In genomic region chr11:47270331-47271271, GRCh38 we compare ENCODE assay signal across 8 cellular contexts. TPM values are rescaled to one million over a fixed set of nuclear protein-coding genes. Genes with fewer than 3 reads are reported as not detected.
A peak's percentile ranks its signal among the peaks of the same experiment; 100 is the strongest.
DNase-seq lines count a peak whose midpoint lies in the region; ATAC-seq and TF ChIP-seq lines count a peak whose summit lies in the region.

No MANE protein-coding gene starts in this region.

- H3K27ac ChIP-seq in adrenal gland (peak overlapping the region; percentile 65 to 98 (median 91)), right atrium auricular region (peak overlapping the region; percentile 89 to 97), rectal smooth muscle tissue (ENCODE audit: low read depth, low read length) (peak overlapping the region; percentile 93)

- H3K36me3 ChIP-seq in adrenal gland (replicated peaks in 1 of 2) (peaks cover 0 to 15% of the 10 kb centered on the region in 2 donors), right atrium auricular region (peaks cover 14% of the 10 kb centered on the region), rectal smooth muscle tissue (ENCODE audit: control insufficient read depth, insufficient read depth, low read length) (peaks cover 10% of the 10 kb centered on the region)

- peak; percentile 37 for DNase-seq in AG20443 (ENCODE audit: low spot score)
- DNase-seq in HCEC 1CT, result peak; percentile 57
- DNase-seq in OCI-M1 (lab: John Stamatoyannopoulos, UW), result peak; percentile 84
- DNase-seq in adrenal gland, result peak; percentile 61 to 85 (median 67)
- no peak for DNase-seq in right atrium auricular region (ENCODE audit: low spot score)
- DNase-seq in effector CD8-positive, alpha-beta T cell (lab: John Stamatoyannopoulos, UW), result no peak

- no peak for ATAC-seq in GM19324 (IDR thresholded peaks at IDR 0.05; ENCODE audit: low FRiP score, unreplicated experiment)

- TF ChIP-seq CTCF in adrenal gland (IDR thresholded peaks at IDR 0.05) (no peak), right atrium auricular region (IDR thresholded peaks at IDR 0.05) (no peak)

- intact Hi-C loops in adrenal gland (cut with DNase I), result no loop called here

- H3K9me3 ChIP-seq in adrenal gland (replicated peaks in 1 of 3), result no peaks in the 10 kb centered on the region
- no peaks in the 10 kb centered on the region for H3K9me3 ChIP-seq in right atrium auricular region

- peak overlapping the region; percentile 53 for H3K9ac ChIP-seq in rectal smooth muscle tissue (ENCODE audit: low read length)

- H3K27me3 ChIP-seq in adrenal gland, result no peaks in the 10 kb centered on the region
- no peaks in the 10 kb centered on the region for H3K27me3 ChIP-seq in right atrium auricular region
- no peaks in the 10 kb centered on the region for H3K27me3 ChIP-seq in rectal smooth muscle tissue (ENCODE audit: control insufficient read depth, insufficient read depth, low read length)

- WGBS in adrenal gland, 4 donors, result 1 to 2% (median 2%) methylated on average over 18 to 32 of the region's 34 CpGs

- H3K4me3 ChIP-seq in adrenal gland (peak overlapping the region in 3 of 4 donors; percentile 40 to 89 (median 44)), right atrium auricular region (peak overlapping the region; percentile 86 to 90), rectal smooth muscle tissue (ENCODE audit: low read length) (peak overlapping the region; percentile 88)

- peak; percentile 41 to 46 for TF ChIP-seq POLR2A in adrenal gland (IDR thresholded peaks at IDR 0.05)

- H3K4me1 ChIP-seq in adrenal gland (replicated peaks in 1 of 2) (peaks cover 5 to 39% of the 10 kb centered on the region in 2 donors), right atrium auricular region (peaks cover 0 to 49% of the 10 kb centered on the region in 2 donors), rectal smooth muscle tissue (ENCODE audit: control insufficient read depth, insufficient read depth, low read length) (peaks cover 18% of the 10 kb centered on the region)

RNA-seq across cellular contexts. Expression of gene MADD, which starts 0.7 kb away (rescaled TPM):
- total RNA-seq in adrenal gland, result 10 to 100 TPM; 38.8 to 83.0 (median 55.5) TPM
- 10 to 100 TPM; 33.4 to 48.9 (median 45.9) TPM for polyA plus RNA-seq in adrenal gland
- total RNA-seq in right atrium auricular region, result 10 to 100 TPM; 28.2 to 49.8 TPM

RNA-seq across cellular contexts. Expression of gene NR1H3, which starts 12.8 kb away (rescaled TPM):
- total RNA-seq in adrenal gland (10 to 100 TPM; 23.7 to 76.3 (median 47.2) TPM), right atrium auricular region (10 to 100 TPM; 15.9 to 23.2 TPM)
- polyA plus RNA-seq in adrenal gland, result 100 to 1,000 TPM in 1 of 3 donors, 10 to 100 TPM in 2; 15.4 to 246 (median 75.8) TPM

RNA-seq across cellular contexts. Expression of gene ACP2, which starts 22.0 kb away (rescaled TPM):
- total RNA-seq in adrenal gland (100 to 1,000 TPM in 4 of 8 donors, 10 to 100 TPM in 4; 64.6 to 127 (median 92.4) TPM), right atrium auricular region (10 to 100 TPM; 45.2 to 59.4 TPM)
- 10 to 100 TPM; 39.8 to 59.7 (median 58.2) TPM for polyA plus RNA-seq in adrenal gland

RNA-seq across cellular contexts. Expression of gene DDB2, which starts 55.8 kb away (rescaled TPM):
- total RNA-seq in adrenal gland, result 100 to 1,000 TPM in 1 of 8 donors, 10 to 100 TPM in 7; 35.8 to 121 (median 58.5) TPM
- polyA plus RNA-seq in adrenal gland, result 100 to 1,000 TPM in 1 of 3 donors, 10 to 100 TPM in 2; 48.3 to 128 (median 54.9) TPM
- total RNA-seq in right atrium auricular region, result 10 to 100 TPM in 1 of 2 donors, 1 to 10 TPM in 1; 8.8 to 12.0 TPM

Comparison
In these comparisons a context has a peak if more than half of its experiments do, and no peak if none do; other contexts are left out.
1. DNase-seq: peak in AG20443 (single experiment), HCEC 1CT (single experiment), OCI-M1 (single experiment) and adrenal gland (7 of 7); none in right atrium auricular region (single experiment) and effector CD8-positive, alpha-beta T cell (single experiment).
2. Peak in every context shown above with its lines, with median percentiles within 50 percentile points of each other: H3K27ac ChIP-seq and H3K4me3 ChIP-seq.